21 cellular contexts compared by ENCODE assay signal in genomic region chr4:109164011-109164410, GRCh38.
A peak's percentile ranks its signal among the peaks of the same experiment; 100 is the strongest.
DNase-seq lines count a peak whose midpoint lies in the region; ATAC-seq and TF ChIP-seq lines count a peak whose summit lies in the region.
"Had no signal": no experiment of that assay in that cellular context is flagged by ENCODE, and none has a peak within 500 bp of the region (broad histone marks: within the 10 kb centered on the region; RNA-seq: fewer than 3 reads in every experiment).

No MANE protein-coding gene starts in this region.

- TF ChIP-seq CTCF in neural crest cell (conservative IDR thresholded peaks at IDR 0.05) (no peak), GM13977 (IDR thresholded peaks at IDR 0.05; ENCODE audit: extremely low read depth, insufficient read depth, missing control alignments) (no peak)

- H3K9ac ChIP-seq in adipocyte (ENCODE audit: low read length): no peak overlapping the region

- no peaks in the 10 kb centered on the region for H3K9me3 Mint-ChIP-seq in neural crest cell
- H3K9me3 Mint-ChIP-seq: activated naive CD8-positive, alpha-beta T cell treated with anti-CD3 and anti-CD28 coated beads, Interleukin-2, amount 10 ng/mL, durations not matched to agents 7 days and 5 days; naive thymus-derived CD8-positive, alpha-beta T cell had no signal

- peak; percentile 12 for DNase-seq in EL
- peak; percentile 37 for DNase-seq in adipocyte (ENCODE audit: low read depth)
- DNase-seq in glomerular visceral epithelial cell (ENCODE audit: extremely low spot score): peak; percentile 5
- DNase-seq in neural crest cell (ENCODE audit: low read depth, low spot score): no peak
- DNase-seq in GM13977 (ENCODE audit: low spot score): no peak
- no peak for DNase-seq in activated naive CD4-positive, alpha-beta T cell (lab: John Stamatoyannopoulos, UW)
- DNase-seq in activated CD8-positive, alpha-beta memory T cell treated with anti-CD3 and anti-CD28 coated beads, Interleukin-2, amount 50 U/mL, for 48 hours: no peak
- DNase-seq: activated CD4-positive, alpha-beta T cell treated with anti-CD3 and anti-CD28 coated beads, Interleukin-2, amount 50 U/mL, for 1 hour; activated naive CD8-positive, alpha-beta T cell treated with anti-CD3 and anti-CD28 coated beads, Interleukin-2, amount 10 ng/mL, durations not matched to agents 7 days and 5 days; activated T-cell treated with anti-CD3 and anti-CD28 coated beads, Interleukin-2, amount 50 U/mL, for 1 hour; DMS 273 treated with DMSO at 0.1 percent for 48 hours; naive thymus-derived CD8-positive, alpha-beta T cell; NCI-H1417 treated with DMSO at 0.1 percent for 48 hours; NCI-H446 treated with DMSO at 0.1 percent for 48 hours; right cardiac atrium; SJCRH30; stimulated activated CD4-positive, alpha-beta T cell treated with anti-CD3 and anti-CD28 coated beads, Interleukin-1b, Interleukin-23, amount 100 ng/mL, for 48 hours; substantia nigra; T1000 had no signal

- H3K36me3 ChIP-seq in adipocyte (ENCODE audit: control insufficient read depth, insufficient read depth, low read length, severe bottlenecking): no peaks in the 10 kb centered on the region
- H3K36me3 ChIP-seq: esophagus muscularis mucosa, SJCRH30 had no signal

- in situ Hi-C loops in GM13977 (cut with MboI; ENCODE audit: low pct_unique_long_range_greater_than_20kb, low sequenced_read_pairs, unreplicated experiment): no loop called here

- H3K4me3 Mint-ChIP-seq in neural crest cell: peak overlapping the region; percentile 41
- H3K4me3 Mint-ChIP-seq: activated naive CD8-positive, alpha-beta T cell treated with anti-CD3 and anti-CD28 coated beads, Interleukin-2, amount 10 ng/mL, durations not matched to agents 7 days and 5 days; naive thymus-derived CD8-positive, alpha-beta T cell had no signal

- no peaks in the 10 kb centered on the region for H3K27me3 Mint-ChIP-seq in neural crest cell (ENCODE audit: low read depth)

- H3K27me3 ChIP-seq in adipocyte (replicated peaks; ENCODE audit: control insufficient read depth, insufficient read depth, low read length): no peaks in the 10 kb centered on the region
- H3K27me3 ChIP-seq: esophagus muscularis mucosa, SJCRH30 had no signal

- H3K4me1 ChIP-seq in adipocyte (ENCODE audit: control insufficient read depth, insufficient read depth, low read length): no peaks in the 10 kb centered on the region
- H3K4me1 ChIP-seq: esophagus muscularis mucosa had no signal

- no peaks in the 10 kb centered on the region for H3K9me3 ChIP-seq in adipocyte (ENCODE audit: control insufficient read depth, low read length)
- H3K9me3 ChIP-seq: esophagus muscularis mucosa, SJCRH30 had no signal

- ATAC-seq in HG03432 (IDR thresholded peaks at IDR 0.05; ENCODE audit: unreplicated experiment): no peak
- ATAC-seq: naive thymus-derived CD8-positive, alpha-beta T cell; right cardiac atrium had no signal

- peaks cover 80% of the 10 kb centered on the region for H3K4me1 Mint-ChIP-seq in neural crest cell
- H3K4me1 Mint-ChIP-seq: activated naive CD8-positive, alpha-beta T cell treated with anti-CD3 and anti-CD28 coated beads, Interleukin-2, amount 10 ng/mL, durations not matched to agents 7 days and 5 days; naive thymus-derived CD8-positive, alpha-beta T cell had no signal

- peaks cover 3% of the 10 kb centered on the region for H3K36me3 Mint-ChIP-seq in neural crest cell (ENCODE audit: low read depth)
- H3K36me3 Mint-ChIP-seq: activated naive CD8-positive, alpha-beta T cell treated with anti-CD3 and anti-CD28 coated beads, Interleukin-2, amount 10 ng/mL, durations not matched to agents 7 days and 5 days; naive thymus-derived CD8-positive, alpha-beta T cell had no signal

- H3K4me3 ChIP-seq in adipocyte (ENCODE audit: low read length): no peak overlapping the region
- H3K4me3 ChIP-seq: esophagus muscularis mucosa, SJCRH30 had no signal

- H3K27ac Mint-ChIP-seq in neural crest cell (ENCODE audit: unreplicated experiment): peak overlapping the region; percentile 54
- H3K27ac Mint-ChIP-seq: activated naive CD8-positive, alpha-beta T cell treated with anti-CD3 and anti-CD28 coated beads, Interleukin-2, amount 10 ng/mL, durations not matched to agents 7 days and 5 days; naive thymus-derived CD8-positive, alpha-beta T cell had no signal

Comparison
In these comparisons a context has a peak if more than half of its experiments do, and no peak if none do; other contexts are left out.
1. DNase-seq: peak in EL (single experiment), adipocyte (single experiment) and glomerular visceral epithelial cell (single experiment); none in neural crest cell (single experiment), GM13977 (single experiment), activated naive CD4-positive, alpha-beta T cell (0 of 4) and activated CD8-positive, alpha-beta memory T cell treated with anti-CD3 and anti-CD28 coated beads, Interleukin-2, amount 50 U/mL, for 48 hours (single experiment).